9 cellular contexts compared by ENCODE assay signal in genomic region chr12:41663487-41664258, GRCh38.
DNase-seq lines count a peak whose midpoint lies in the region; ATAC-seq and TF ChIP-seq lines count a peak whose summit lies in the region.
"Had no signal": no experiment of that assay in that cellular context is flagged by ENCODE, and none has a peak within 500 bp of the region (broad histone marks: within the 10 kb centered on the region; RNA-seq: fewer than 3 reads in every experiment).

No MANE protein-coding gene starts in this region.

- no peaks in the 10 kb centered on the region for H3K79me2 ChIP-seq in neural progenitor cell (ENCODE audit: low read depth)

- DNase-seq in ELR (ENCODE audit: low read depth) (peak; percentile 27), NCI-H446 (lab: John Stamatoyannopoulos, UW) (peak; percentile 12 to 53), endodermal cell (peak; percentile 55), neural progenitor cell (ENCODE audit: low spot score) (peak; percentile 39), T-helper 2 cell (no peak), DMS153 treated with DMSO at 0.1 percent for 48 hours (lab: John Stamatoyannopoulos, UW; ENCODE audit: unreplicated experiment) (no peak)
- no peak for DNase-seq in effector memory CD4-positive, alpha-beta T cell
- DNase-seq: activated B cell treated with CpG ODN at 0.5 μM for 24 hours had no signal

- ATAC-seq in GM18909 (IDR thresholded peaks at IDR 0.05; ENCODE audit: poor library complexity, unreplicated experiment) = no peak

- H3K4me2 ChIP-seq in neural progenitor cell = no peak overlapping the region

- peaks cover 21% of the 10 kb centered on the region for H3K4me1 Mint-ChIP-seq in endodermal cell
- peaks cover 9% of the 10 kb centered on the region for H3K4me1 Mint-ChIP-seq in neural progenitor cell
- H3K4me1 Mint-ChIP-seq: activated B cell treated with CpG ODN at 0.5 μM for 24 hours had no signal

- WGBS in endodermal cell (ENCODE audit: insufficient coverage in 1 of 2, insufficient read length in 1 of 2), 2 experiments = 33 to 49% methylated on average over 2 to 4 of the region's 4 CpGs

- peaks cover 9% of the 10 kb centered on the region for H3K9me3 Mint-ChIP-seq in endodermal cell
- peaks cover 7% of the 10 kb centered on the region for H3K9me3 Mint-ChIP-seq in neural progenitor cell

- no peaks in the 10 kb centered on the region for H4K20me1 ChIP-seq in neural progenitor cell (ENCODE audit: low read depth)

- H3F3A ChIP-seq in neural progenitor cell (ENCODE audit: low read depth) = no peaks in the 10 kb centered on the region

- no peak overlapping the region for H3K9ac ChIP-seq in endodermal cell (ENCODE audit: extremely low read depth, low read length, poor library complexity, severe bottlenecking)
- H3K9ac ChIP-seq in neural progenitor cell = no peak overlapping the region

- H3K27me3 Mint-ChIP-seq in endodermal cell (ENCODE audit: insufficient read depth) (no peaks in the 10 kb centered on the region), neural progenitor cell (ENCODE audit: insufficient read depth, low read depth) (peaks cover 3% of the 10 kb centered on the region)
- H3K27me3 Mint-ChIP-seq: activated B cell treated with CpG ODN at 0.5 μM for 24 hours had no signal

- H3K9me3 ChIP-seq in endodermal cell (ENCODE audit: control insufficient read depth, low read length) (no peaks in the 10 kb centered on the region), neural progenitor cell (ENCODE audit: low read depth) (no peaks in the 10 kb centered on the region)
- H3K9me3 ChIP-seq in effector memory CD4-positive, alpha-beta T cell (ENCODE audit: control insufficient read depth, low read length) = no peaks in the 10 kb centered on the region

- H3K27ac Mint-ChIP-seq in endodermal cell (no peak overlapping the region), neural progenitor cell (no peak overlapping the region)
- H3K27ac Mint-ChIP-seq: activated B cell treated with CpG ODN at 0.5 μM for 24 hours had no signal

- H3K27me3 ChIP-seq in endodermal cell (ENCODE audit: control insufficient read depth, insufficient read depth, low read length, poor library complexity, severe bottlenecking) = no peaks in the 10 kb centered on the region
- H3K27me3 ChIP-seq in neural progenitor cell = no peaks in the 10 kb centered on the region
- no peaks in the 10 kb centered on the region for H3K27me3 ChIP-seq in effector memory CD4-positive, alpha-beta T cell (replicated peaks; ENCODE audit: control insufficient read depth, insufficient read depth, low read length, poor library complexity, severe bottlenecking)

- H3K4me1 ChIP-seq in endodermal cell (ENCODE audit: control insufficient read depth, insufficient read depth, low read length) (no peaks in the 10 kb centered on the region), neural progenitor cell (no peaks in the 10 kb centered on the region)
- H3K4me1 ChIP-seq in effector memory CD4-positive, alpha-beta T cell (ENCODE audit: control insufficient read depth, insufficient read depth, low read length, poor library complexity, severe bottlenecking) = no peaks in the 10 kb centered on the region

- H3K36me3 Mint-ChIP-seq in endodermal cell (ENCODE audit: low read depth) (no peaks in the 10 kb centered on the region), neural progenitor cell (no peaks in the 10 kb centered on the region)

- no peaks in the 10 kb centered on the region for H3K36me3 ChIP-seq in endodermal cell (ENCODE audit: control insufficient read depth, insufficient read depth, low read length)
- H3K36me3 ChIP-seq in neural progenitor cell = no peaks in the 10 kb centered on the region
- no peaks in the 10 kb centered on the region for H3K36me3 ChIP-seq in effector memory CD4-positive, alpha-beta T cell (ENCODE audit: control insufficient read depth, insufficient read depth, low read length)

- H3K4me3 ChIP-seq in endodermal cell (ENCODE audit: low read length) = no peak overlapping the region
- H3K4me3 ChIP-seq in neural progenitor cell = no peak overlapping the region
- no peak overlapping the region for H3K4me3 ChIP-seq in effector memory CD4-positive, alpha-beta T cell (ENCODE audit: insufficient read depth, low read depth, low read length, poor library complexity, severe bottlenecking)

- H2AFZ ChIP-seq in neural progenitor cell (replicated peaks) = no peak overlapping the region

- H3K4me3 Mint-ChIP-seq in endodermal cell (no peak overlapping the region), neural progenitor cell (no peak overlapping the region)
- H3K4me3 Mint-ChIP-seq: activated B cell treated with CpG ODN at 0.5 μM for 24 hours had no signal

- no peak overlapping the region for H3K27ac ChIP-seq in endodermal cell (ENCODE audit: low read depth, low read length)
- H3K27ac ChIP-seq in neural progenitor cell = no peak overlapping the region
- no peak overlapping the region for H3K27ac ChIP-seq in effector memory CD4-positive, alpha-beta T cell (ENCODE audit: insufficient read depth, low read length, poor library complexity, severe bottlenecking)

- TF ChIP-seq CTCF in endodermal cell (conservative IDR thresholded peaks at IDR 0.05) (peak; percentile 86), neural progenitor cell (IDR thresholded peaks at IDR 0.05) (peak; percentile 62)

Comparison
In these comparisons a context has a peak if more than half of its experiments do, and no peak if none do; other contexts are left out.
1. DNase-seq: peak in ELR (single experiment), NCI-H446 (2 of 2), endodermal cell (single experiment) and neural progenitor cell (single experiment); none in T-helper 2 cell (0 of 5), DMS153 treated with DMSO at 0.1 percent for 48 hours (single experiment) and effector memory CD4-positive, alpha-beta T cell (0 of 3).